Comparison of ENCODE assay signal across 19 cellular contexts in the genomic region with DNA sequence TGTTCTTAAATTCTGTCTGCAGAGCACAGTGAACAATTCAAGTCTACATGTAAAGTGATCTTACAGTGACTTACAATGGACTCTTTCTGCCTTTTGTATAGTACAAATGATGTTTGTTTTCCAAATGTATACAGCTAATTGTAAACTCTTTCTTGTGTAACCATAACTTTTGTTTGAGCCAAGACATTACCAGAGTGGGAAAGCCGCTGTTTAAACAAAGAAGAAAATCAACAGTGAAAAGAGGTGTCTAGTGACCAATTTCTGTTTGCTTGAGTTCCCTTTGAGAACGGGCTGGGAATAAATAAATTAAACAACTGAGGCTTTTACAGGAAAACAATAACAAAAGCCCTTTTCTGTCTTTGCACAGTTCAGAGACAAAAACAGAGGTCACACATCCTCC.
DNase-seq lines count a peak whose midpoint lies in the region; ATAC-seq lines count a peak whose summit lies in the region.
"Had no signal": no experiment of that assay in that cellular context is flagged by ENCODE, and none has a peak within 500 bp of the region (broad histone marks: within the 10 kb centered on the region; RNA-seq: fewer than 3 reads in every experiment).

No MANE protein-coding gene starts in this region.

- ATAC-seq in HG02973 (IDR thresholded peaks at IDR 0.05; ENCODE audit: unreplicated experiment), result no peak
- ATAC-seq: activated naive CD8-positive, alpha-beta T cell treated with anti-CD3 and anti-CD28 coated beads, Interleukin-2, amount 50 U/mL, for 24 hours; gastrocnemius medialis; pancreas had no signal

- DNase-seq in NCI-H187 treated with DMSO at 0.1 percent for 48 hours (lab: John Stamatoyannopoulos, UW) (peak; percentile 8), NCI-H187 (lab: John Stamatoyannopoulos, UW) (no peak), NCI-H345 (lab: John Stamatoyannopoulos, UW) (peak; percentile 85), foreskin melanocyte (peak; percentile 72), superior temporal gyrus (ENCODE audit: extremely low spot score) (peak; percentile 85), T-helper 9 cell (no peak), kidney glomerular epithelial cell (lab: John Stamatoyannopoulos, UW) (no peak)
- DNase-seq: 8988T; activated naive CD8-positive, alpha-beta T cell treated with anti-CD3 and anti-CD28 coated beads, Interleukin-2, amount 50 U/mL, for 24 hours; activated T-cell treated with anti-CD3 and anti-CD28 coated beads, Interleukin-2, amount 50 U/mL, for 48 hours; EL; gastrocnemius medialis; immature natural killer cell; KBM-7; NCI-H2171; OCI-M1; pancreas; stomach had no signal

Comparison
In these comparisons a context has a peak if more than half of its experiments do, and no peak if none do; other contexts are left out.
1. DNase-seq: peak in NCI-H187 treated with DMSO at 0.1 percent for 48 hours (single experiment), NCI-H345 (single experiment), foreskin melanocyte (single experiment) and superior temporal gyrus (single experiment); none in NCI-H187 (0 of 2), T-helper 9 cell (single experiment) and kidney glomerular epithelial cell (single experiment).